Comparison of ENCODE assay signal across 15 cellular contexts in the genomic region with DNA sequence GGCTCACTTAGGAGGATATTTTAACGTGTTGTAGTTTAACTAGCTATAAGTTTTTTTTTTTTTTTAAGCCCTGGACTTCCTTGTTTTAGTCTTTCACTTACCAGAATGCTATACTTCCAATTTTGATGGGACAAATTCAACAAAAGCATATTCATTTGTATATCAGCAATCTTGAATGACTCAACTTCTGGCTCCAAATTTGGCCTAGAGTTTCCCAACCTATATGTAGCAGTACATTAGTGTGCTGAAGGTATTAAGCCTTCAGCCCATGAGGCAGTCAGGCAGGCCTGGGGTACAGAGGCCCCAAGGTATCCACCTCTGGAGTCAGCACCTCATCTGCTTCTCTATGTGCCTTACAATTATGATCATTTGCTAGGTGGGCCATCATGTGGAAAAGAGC. TPM values are rescaled to one million over a fixed set of nuclear protein-coding genes. Genes with fewer than 3 reads are reported as not detected.
DNase-seq lines count a peak whose midpoint lies in the region; ATAC-seq and TF ChIP-seq lines count a peak whose summit lies in the region.
"Had no signal": no experiment of that assay in that cellular context is flagged by ENCODE, and none has a peak within 500 bp of the region (broad histone marks: within the 10 kb centered on the region; RNA-seq: fewer than 3 reads in every experiment).

No MANE protein-coding gene starts in this region.

- no peaks in the 10 kb centered on the region for H3K9me3 Mint-ChIP-seq in CD4-positive, alpha-beta T cell
- H3K9me3 Mint-ChIP-seq in MCF 10A (ENCODE audit: unreplicated experiment) = no peaks in the 10 kb centered on the region

- H3K36me3 ChIP-seq in mucosa of descending colon (ENCODE audit: low read depth) = peaks cover 6% of the 10 kb centered on the region
- H3K36me3 ChIP-seq in Karpas-422 (ENCODE audit: insufficient read depth, low read length) = peaks cover 33% of the 10 kb centered on the region; the same call in 1 of the 2 replicates

- H3K27me3 ChIP-seq in CD4-positive, alpha-beta T cell (ENCODE audit: control insufficient read depth, insufficient read depth, low read length) = no peaks in the 10 kb centered on the region
- no peaks in the 10 kb centered on the region for H3K27me3 ChIP-seq in Karpas-422 (ENCODE audit: low read length)
- H3K27me3 ChIP-seq: BLaER1 had no signal

- CTCF ChIA-PET in CD4-positive, alpha-beta T cell (lab: Charles Lee) = no interaction called here
- CTCF ChIA-PET in MCF 10A (lab: Yijun Ruan, JAX) = interaction anchor here (0.6 to 1.1 kb wide), 2 partner anchors 11 to 267 kb away, joined by 3 read pairs; no protein-coding TSS in a partner anchor

- no peak for ATAC-seq in CD4-positive, alpha-beta T cell (ENCODE audit: poor library complexity)
- ATAC-seq in mucosa of descending colon (peak; percentile 29), HG03095 (IDR thresholded peaks at IDR 0.05; ENCODE audit: unreplicated experiment) (no peak), HG03378 (IDR thresholded peaks at IDR 0.05; ENCODE audit: unreplicated experiment) (no peak)

- POLR2A ChIA-PET in CD4-positive, alpha-beta T cell (lab: Charles Lee) = no interaction called here
- POLR2A ChIA-PET in MCF 10A (lab: Yijun Ruan, JAX) = interaction anchor here (0.6 to 1.7 kb wide), 5 partner anchors 9 to 144 kb away, joined by 3 to 9 read pairs (median 5); a partner anchor contains a TSS

- no peaks in the 10 kb centered on the region for H4K20me1 ChIP-seq in Karpas-422 (ENCODE audit: insufficient read depth, low read depth, low read length)

- no peaks in the 10 kb centered on the region for H3K27me3 Mint-ChIP-seq in CD4-positive, alpha-beta T cell
- no peaks in the 10 kb centered on the region for H3K27me3 Mint-ChIP-seq in MCF 10A (ENCODE audit: insufficient read depth, unreplicated experiment)

- intact Hi-C loops in CD4-positive, alpha-beta T cell (cut with DNase I, micrococcal nuclease) = loop anchor here in 1 of 2 experiments (5.0 to 10.0 kb wide), 2 partner anchors 223 to 395 kb away; a partner anchor contains a TSS
- intact Hi-C loops in MCF 10A (cut with micrococcal nuclease) = no loop called here
- intact Hi-C loops in mucosa of descending colon (cut with DNase I, micrococcal nuclease) = no loop called here

- no TSS peak for BruUV-seq in MCF 10A (replicated peaks; lab: Mats Ljungman, UMichigan)

- H3K4me1 ChIP-seq in mucosa of descending colon (ENCODE audit: low read depth) (peaks cover 12% of the 10 kb centered on the region), Karpas-422 (ENCODE audit: low read length) (peaks cover 22% of the 10 kb centered on the region)

- H3K4me3 ChIP-seq in mucosa of descending colon (no peak overlapping the region), Karpas-422 (ENCODE audit: low read length) (no peak overlapping the region)
- H3K4me3 ChIP-seq: BLaER1, smooth muscle cell had no signal

- H3K9ac ChIP-seq in Karpas-422 (ENCODE audit: low read length) = no peak overlapping the region
- H3K9ac ChIP-seq: BLaER1, parathyroid adenoma had no signal

- H3K9me3 ChIP-seq in CD4-positive, alpha-beta T cell (ENCODE audit: control insufficient read depth, low read length) = no peaks in the 10 kb centered on the region
- H3K9me3 ChIP-seq in mucosa of descending colon (no peaks in the 10 kb centered on the region), Karpas-422 (ENCODE audit: low read length) (no peaks in the 10 kb centered on the region)
- H3K9me3 ChIP-seq: BLaER1 had no signal

- no peak for TF ChIP-seq CTCF in 22Rv1 (IDR thresholded peaks at IDR 0.05)
- TF ChIP-seq CTCF in CD4-positive, alpha-beta T cell (IDR thresholded peaks at IDR 0.05) = no peak
- TF ChIP-seq CTCF in MCF 10A (IDR thresholded peaks at IDR 0.05; ENCODE audit: unreplicated experiment) = no peak
- TF ChIP-seq CTCF in mucosa of descending colon (IDR thresholded peaks at IDR 0.05) = no peak

- no peak overlapping the region for H2AFZ ChIP-seq in Karpas-422 (ENCODE audit: low read length)
- H2AFZ ChIP-seq: parathyroid adenoma had no signal

- DNase-seq in CD4-positive, alpha-beta T cell = no peak
- DNase-seq in MCF 10A (ENCODE audit: unreplicated experiment) (no peak), mucosa of descending colon (no peak), Karpas-422 (no peak), DMS79 treated with DMSO at 0.1 percent for 48 hours (lab: John Stamatoyannopoulos, UW) (no peak)
- DNase-seq: effector CD4-positive, alpha-beta T cell; KG1; NCI-H510A had no signal

- no peak overlapping the region for H3K4me3 Mint-ChIP-seq in CD4-positive, alpha-beta T cell
- H3K4me3 Mint-ChIP-seq in MCF 10A (ENCODE audit: unreplicated experiment) = no peak overlapping the region

- peaks cover 75% of the 10 kb centered on the region for H3K36me3 Mint-ChIP-seq in CD4-positive, alpha-beta T cell (ENCODE audit: low read depth)
- peaks cover 71% of the 10 kb centered on the region for H3K36me3 Mint-ChIP-seq in MCF 10A (ENCODE audit: insufficient read depth, unreplicated experiment)

- peak overlapping the region; percentile 77 for H3K27ac Mint-ChIP-seq in CD4-positive, alpha-beta T cell
- H3K27ac Mint-ChIP-seq in MCF 10A (ENCODE audit: low read depth, unreplicated experiment) = peak overlapping the region; percentile 88

- H3K27ac ChIP-seq in 22Rv1 (peak overlapping the region; percentile 42), Karpas-422 (ENCODE audit: low read length) (no peak overlapping the region)
- no peak overlapping the region for H3K27ac ChIP-seq in CD4-positive, alpha-beta T cell (ENCODE audit: low read depth, low read length)
- H3K27ac ChIP-seq: BLaER1, parathyroid adenoma, VCaP had no signal

- peaks cover 79% of the 10 kb centered on the region for H3K79me2 ChIP-seq in Karpas-422 (ENCODE audit: low read length)

- H3K9me2 ChIP-seq in Karpas-422 (replicated peaks; ENCODE audit: insufficient read depth, low read length) = no peaks in the 10 kb centered on the region

- H3K4me1 Mint-ChIP-seq in CD4-positive, alpha-beta T cell (ENCODE audit: low read depth) = peaks cover 64% of the 10 kb centered on the region
- H3K4me1 Mint-ChIP-seq in MCF 10A (ENCODE audit: insufficient read depth, unreplicated experiment) = peaks cover 37% of the 10 kb centered on the region

- H3K4me2 ChIP-seq in Karpas-422 (ENCODE audit: low read depth, low read length, poor library complexity, severe bottlenecking) = no peak overlapping the region
- H3K4me2 ChIP-seq: BLaER1, smooth muscle cell had no signal

RNA-seq across cellular contexts. Expression of a gene that starts 5.9 kb away (rescaled TPM):
- total RNA-seq in CD4-positive, alpha-beta T cell = 10 to 100 TPM; 47.6 to 48.1 TPM
- total RNA-seq in MCF 10A (2022) (49.3 and 56.9 TPM in 2 replicates), mucosa of descending colon (10 to 100 TPM; 48.5 to 86.1 (median 56.8) TPM)
- 38.4 and 53.3 TPM in 2 replicates for total RNA-seq in Karpas-422 (2014; rRNA removed; shearing (Covaris generic); ENCODE audit: low replicate concordance)

RNA-seq across cellular contexts. Expression of a gene that starts 6.0 kb away (rescaled TPM):
- total RNA-seq in CD4-positive, alpha-beta T cell = 100 to 1,000 TPM; 104 to 106 TPM
- total RNA-seq in MCF 10A (2022) (163 and 200 TPM in 2 replicates), mucosa of descending colon (10 to 100 TPM; 39.2 to 54.4 (median 47.7) TPM)
- 96.9 and 138 TPM in 2 replicates for total RNA-seq in Karpas-422 (2014; rRNA removed; shearing (Covaris generic); ENCODE audit: low replicate concordance)

RNA-seq across cellular contexts. Expression of a gene that starts 25.8 kb away (rescaled TPM):
- total RNA-seq in CD4-positive, alpha-beta T cell = 10 to 100 TPM in 1 of 2 experiments, 1 to 10 TPM in 1; 8.4 to 10.8 TPM
- total RNA-seq in MCF 10A (2022) (42.2 and 48.1 TPM in 2 replicates), mucosa of descending colon (10 to 100 TPM; 24.4 to 36.0 (median 30.7) TPM)
- total RNA-seq in Karpas-422 (2014; rRNA removed; shearing (Covaris generic); ENCODE audit: low replicate concordance) = 34.7 and 52.0 TPM in 2 replicates

RNA-seq across cellular contexts. Expression of a gene that starts 26.1 kb away (rescaled TPM):
- total RNA-seq in CD4-positive, alpha-beta T cell = 10 to 100 TPM; 60.0 to 64.5 TPM
- 135 and 172 TPM in 2 replicates for total RNA-seq in MCF 10A (2022)
- 100 to 1,000 TPM in 1 of 3 donors, 10 to 100 TPM in 2; 61.0 to 105 (median 80.4) TPM for total RNA-seq in mucosa of descending colon
- 122 and 184 TPM in 2 replicates for total RNA-seq in Karpas-422 (2014; rRNA removed; shearing (Covaris generic); ENCODE audit: low replicate concordance)
